15 cellular contexts compared by ENCODE assay signal in genomic region chr3:115281697-115282685, GRCh38.
DNase-seq lines count a peak whose midpoint lies in the region; TF ChIP-seq lines count a peak whose summit lies in the region.
"Had no signal": no experiment of that assay in that cellular context is flagged by ENCODE, and none has a peak within 500 bp of the region (broad histone marks: within the 10 kb centered on the region; RNA-seq: fewer than 3 reads in every experiment).

No MANE protein-coding gene starts in this region.

- no peaks in the 10 kb centered on the region for H3F3A ChIP-seq in smooth muscle cell (ENCODE audit: low read depth)

- no peak for TF ChIP-seq POLR2A in adrenal gland (IDR thresholded peaks at IDR 0.05)

- 44 to 54% (median 46%) methylated on average over 4 of the region's 4 CpGs for whole genome bisulfite sequencing in adrenal gland, 4 donors
- WGBS in smooth muscle cell (ENCODE audit: low lambda C conversion rate), result 86% methylated on average over 4 of the region's 4 CpGs

- no peaks in the 10 kb centered on the region for H3K79me2 ChIP-seq in smooth muscle cell (ENCODE audit: low read depth)

- H3K27ac ChIP-seq in adrenal gland, result peak overlapping the region in 3 of 5 donors; percentile 40 to 73 (median 70)
- H3K27ac ChIP-seq in smooth muscle cell (ENCODE audit: low read depth), result no peak overlapping the region
- H3K27ac ChIP-seq: 22Rv1, SJCRH30 had no signal

- H3K27me3 ChIP-seq in adrenal gland, result no peaks in the 10 kb centered on the region
- no peaks in the 10 kb centered on the region for H3K27me3 ChIP-seq in smooth muscle cell (ENCODE audit: low read depth)
- H3K27me3 ChIP-seq: SJCRH30 had no signal

- no peak overlapping the region for H3K4me2 ChIP-seq in smooth muscle cell

- peak overlapping the region in 1 of 4 donors; percentile 15 for H3K4me3 ChIP-seq in adrenal gland
- H3K4me3 ChIP-seq in smooth muscle cell, result no peak overlapping the region
- H3K4me3 ChIP-seq: SJCRH30 had no signal

- H2AFZ ChIP-seq in smooth muscle cell (ENCODE audit: low read depth), result no peak overlapping the region

- H3K9ac ChIP-seq in smooth muscle cell (ENCODE audit: low read depth), result no peak overlapping the region

- TF ChIP-seq CTCF in adrenal gland (IDR thresholded peaks at IDR 0.05), result no peak
- TF ChIP-seq CTCF in smooth muscle cell (IDR thresholded peaks at IDR 0.05; ENCODE audit: borderline replicate concordance, insufficient read depth, poor library complexity, severe bottlenecking), result no peak

- intact Hi-C loops in adrenal gland (cut with DNase I), result no loop called here

- DNase-seq in DMS53 (lab: John Stamatoyannopoulos, UW) (peak; percentile 1), DMS53 treated with DMSO at 0.1 percent for 48 hours (lab: John Stamatoyannopoulos, UW; ENCODE audit: unreplicated experiment) (no peak), adrenal gland (no peak), fibroblast of peridontal ligament (ENCODE audit: extremely low read depth) (peak; percentile 21), SK-N-DZ (ENCODE audit: low spot score) (no peak), anterior cingulate cortex (lab: John Stamatoyannopoulos, UW) (no peak), smooth muscle cell (lab: John Stamatoyannopoulos, UW; ENCODE audit: unreplicated experiment) (no peak), DMS114 treated with DMSO at 0.1 percent for 48 hours (lab: John Stamatoyannopoulos, UW; ENCODE audit: unreplicated experiment) (no peak)
- DNase-seq: KBM-7, MV-4-11, NCI-H1694 treated with DMSO at 0.1 percent for 48 hours, NCI-H2227 treated with DMSO at 0.1 percent for 48 hours, NCI-H524, SJCRH30 had no signal

- H3K4me1 ChIP-seq in adrenal gland (replicated peaks in 1 of 2) (peaks cover 9 to 29% of the 10 kb centered on the region in 2 donors), smooth muscle cell (ENCODE audit: low read depth) (no peaks in the 10 kb centered on the region)
- H3K4me1 ChIP-seq: SJCRH30 had no signal

- H3K36me3 ChIP-seq in adrenal gland (replicated peaks in 1 of 2) (no peaks in the 10 kb centered on the region), smooth muscle cell (ENCODE audit: low read depth) (no peaks in the 10 kb centered on the region)
- H3K36me3 ChIP-seq: SJCRH30 had no signal

- H3K9me3 ChIP-seq in adrenal gland (replicated peaks in 1 of 3), result no peaks in the 10 kb centered on the region
- no peaks in the 10 kb centered on the region for H3K9me3 ChIP-seq in smooth muscle cell (replicated peaks; ENCODE audit: low read depth)
- H3K9me3 ChIP-seq: SJCRH30 had no signal

- H4K20me1 ChIP-seq in smooth muscle cell (ENCODE audit: low read depth), result no peaks in the 10 kb centered on the region

Comparison
In these comparisons a context has a peak if more than half of its experiments do, and no peak if none do; other contexts are left out.
1. DNase-seq: peak in DMS53 (single experiment) and fibroblast of peridontal ligament (single experiment); none in DMS53 treated with DMSO at 0.1 percent for 48 hours (single experiment), adrenal gland (0 of 7), SK-N-DZ (single experiment), anterior cingulate cortex (0 of 58), smooth muscle cell (single experiment) and DMS114 treated with DMSO at 0.1 percent for 48 hours (single experiment).